ENCODE assay signal across 13 cellular contexts in the genomic region with DNA sequence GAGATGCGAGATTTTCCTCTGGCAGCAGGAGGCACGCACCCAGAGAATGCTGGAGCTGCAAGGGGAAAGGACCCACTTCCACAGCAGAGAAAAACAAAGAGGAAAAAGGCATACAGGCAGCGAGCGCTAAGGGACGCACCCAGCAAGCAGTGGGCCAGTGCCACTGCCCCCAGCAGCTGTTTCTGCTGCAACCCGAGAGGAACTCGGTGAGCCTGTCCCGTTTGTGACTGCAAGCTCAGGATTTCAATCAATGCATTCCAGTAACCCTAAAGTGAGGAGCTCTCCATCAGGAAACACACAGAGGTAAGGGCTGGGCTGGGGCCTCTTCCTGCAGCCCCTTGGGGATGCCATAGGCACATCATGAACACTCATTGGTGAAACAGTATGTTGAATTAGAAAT.
"Had no signal": no experiment of that assay in that cellular context is flagged by ENCODE, and none has a peak within 500 bp of the region (broad histone marks: within the 10 kb centered on the region; RNA-seq: fewer than 3 reads in every experiment).

No MANE protein-coding gene starts in this region.

- H3K27me3 ChIP-seq: adrenal gland, foreskin keratinocyte, heart right ventricle, ovary, tibial artery, vagina had no signal

- H3K9me3 ChIP-seq: adrenal gland, heart right ventricle, ovary, tibial artery, vagina had no signal

- ATAC-seq: foreskin keratinocyte had no signal

- H3K4me3 ChIP-seq: adrenal gland, heart right ventricle, ovary, skin epidermis, tibial artery, vagina had no signal

- H3K4me1 ChIP-seq: adrenal gland, foreskin keratinocyte had no signal

- H3K36me3 ChIP-seq: ovary had no signal

- DNase-seq: activated CD4-positive, alpha-beta T cell treated with anti-CD3 and anti-CD28 coated beads, Interleukin-2, amount 50 U/mL, for 1 hour; activated naive CD4-positive, alpha-beta T cell treated with anti-CD3 and anti-CD28 coated beads, Interleukin-2, amount 50 U/mL, for 16 hours; activated T-cell treated with anti-CD3 and anti-CD28 coated beads for 4 hours; adrenal gland; foreskin keratinocyte; heart right ventricle; islet precursor cell; mammary epithelial cell; ovary; stimulated activated CD4-positive, alpha-beta T cell treated with anti-CD3 and anti-CD28 coated beads, Interleukin-4, amount 100 ng/mL, for 4 hours; tibial artery had no signal

- H3K27ac ChIP-seq: adrenal gland, foreskin keratinocyte, heart right ventricle, ovary, skin epidermis, tibial artery, vagina had no signal
